In the genomic region with DNA sequence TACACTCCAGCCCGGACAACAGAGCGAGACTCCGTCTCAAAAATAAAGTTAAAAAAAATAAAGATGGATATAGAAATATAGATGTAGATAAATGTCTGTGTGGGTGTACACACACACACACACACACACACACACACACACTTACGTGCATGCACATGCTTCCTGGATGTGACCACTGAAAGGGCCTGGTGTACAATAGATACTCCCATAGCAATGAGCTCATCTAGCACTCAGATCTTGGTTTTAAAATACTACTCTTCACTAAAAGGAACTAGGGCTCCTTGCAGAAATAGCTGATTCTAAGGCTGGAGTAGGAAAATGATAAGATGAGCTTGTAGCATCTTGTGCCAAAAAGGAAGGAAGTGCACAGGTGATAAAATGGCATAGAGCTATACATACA, we compare ENCODE assay signal across 1 cellular context.
TF ChIP-seq lines count a peak whose summit lies in the region.

No MANE protein-coding gene starts in this region.

TF ChIP-seq in K562, 482 proteins besides CTCF, POLR2A, EP300 and RAD21 (continued from another document):
- TF ChIP-seq, protein P1, sequence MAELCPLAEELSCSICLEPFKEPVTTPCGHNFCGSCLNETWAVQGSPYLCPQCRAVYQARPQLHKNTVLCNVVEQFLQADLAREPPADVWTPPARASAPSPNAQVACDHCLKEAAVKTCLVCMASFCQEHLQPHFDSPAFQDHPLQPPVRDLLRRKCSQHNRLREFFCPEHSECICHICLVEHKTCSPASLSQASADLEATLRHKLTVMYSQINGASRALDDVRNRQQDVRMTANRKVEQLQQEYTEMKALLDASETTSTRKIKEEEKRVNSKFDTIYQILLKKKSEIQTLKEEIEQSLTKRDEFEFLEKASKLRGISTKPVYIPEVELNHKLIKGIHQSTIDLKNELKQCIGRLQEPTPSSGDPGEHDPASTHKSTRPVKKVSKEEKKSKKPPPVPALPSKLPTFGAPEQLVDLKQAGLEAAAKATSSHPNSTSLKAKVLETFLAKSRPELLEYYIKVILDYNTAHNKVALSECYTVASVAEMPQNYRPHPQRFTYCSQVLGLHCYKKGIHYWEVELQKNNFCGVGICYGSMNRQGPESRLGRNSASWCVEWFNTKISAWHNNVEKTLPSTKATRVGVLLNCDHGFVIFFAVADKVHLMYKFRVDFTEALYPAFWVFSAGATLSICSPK (IDR thresholded peaks at IDR 0.05; ENCODE audit: borderline replicate concordance): no peak
- TF ChIP-seq CREB3L1 (IDR thresholded peaks at IDR 0.05; ENCODE audit: borderline replicate concordance, low read depth): no peak
- peak in 1 of 2 experiments; percentile 7; a peak in 1 of 4 replicates for TF ChIP-seq RCOR1 (IDR thresholded peaks at IDR 0.05; ENCODE audit: borderline replicate concordance in 1 of 2, low read depth in 2 of 2, low read length in 2 of 2)
- no peak for TF ChIP-seq EHMT2 (IDR thresholded peaks at IDR 0.05)
- no peak for TF ChIP-seq TFAP4 (CRISPR knock-in tag; IDR thresholded peaks at IDR 0.05; ENCODE audit: borderline replicate concordance)
- no peak for TF ChIP-seq NFIX (CRISPR knock-in tag; IDR thresholded peaks at IDR 0.05; ENCODE audit: low read depth)
- TF ChIP-seq ZBTB1 (CRISPR knock-in tag; IDR thresholded peaks at IDR 0.05; ENCODE audit: borderline replicate concordance, low read depth): no peak
- TF ChIP-seq ZNF445 (CRISPR knock-in tag; IDR thresholded peaks at IDR 0.05; ENCODE audit: low read depth): no peak
- TF ChIP-seq MYC (IDR thresholded peaks at IDR 0.05; ENCODE audit: low read depth, low read length): no peak
- no peak for TF ChIP-seq MYC (CRISPR knock-in tag; IDR thresholded peaks at IDR 0.05; ENCODE audit: borderline replicate concordance, low read depth)
- TF ChIP-seq ASH1L (IDR thresholded peaks at IDR 0.05; ENCODE audit: borderline replicate concordance, low read depth, partially characterized antibody): no peak
